In genomic region chr5:149581931-149582768, GRCh38 we compare ENCODE assay signal across 8 cellular contexts. TPM values are rescaled to one million over a fixed set of nuclear protein-coding genes. Genes with fewer than 3 reads are reported as not detected.
A peak's percentile ranks its signal among the peaks of the same experiment; 100 is the strongest.
DNase-seq lines count a peak whose midpoint lies in the region; ATAC-seq and TF ChIP-seq lines count a peak whose summit lies in the region.

No MANE protein-coding gene starts in this region.

- TF ChIP-seq EP300 in upper lobe of left lung (IDR thresholded peaks at IDR 0.05): no peak

- H3K4me1 Mint-ChIP-seq in CD4-positive, CD25-positive, alpha-beta regulatory T cell: peaks cover 5 to 7% (median 7%) of the 10 kb centered on the region in 4 donors

- peaks cover 18% of the 10 kb centered on the region for H3K27me3 Mint-ChIP-seq in CD4-positive, CD25-positive, alpha-beta regulatory T cell

- no peak overlapping the region for H2BK15ac ChIP-seq in mesendoderm (replicated peaks; ENCODE audit: low read depth)

- H4K8ac ChIP-seq in mesendoderm (ENCODE audit: low read depth, low read length): no peak overlapping the region

- H3K36me3 Mint-ChIP-seq in CD4-positive, CD25-positive, alpha-beta regulatory T cell: no peaks in the 10 kb centered on the region

- H3K9ac ChIP-seq in mesendoderm (ENCODE audit: low read length): no peak overlapping the region

- WGBS in mesendoderm (ENCODE audit: extremely low coverage, insufficient coverage, low lambda C conversion rate): no CpG with 5 or more reads among the region's 9 CpGs
- WGBS in upper lobe of left lung, 2 donors: 40 to 42% methylated on average over 9 of the region's 9 CpGs

- no peak overlapping the region for H2BK120ac ChIP-seq in mesendoderm (ENCODE audit: low read depth, low read length)

- H3K4me2 ChIP-seq in mesendoderm (ENCODE audit: low read length): no peak overlapping the region

- H3K56ac ChIP-seq in mesendoderm (ENCODE audit: low read length): no peak overlapping the region

- H3K36me3 ChIP-seq in CD4-positive, CD25-positive, alpha-beta regulatory T cell (ENCODE audit: control insufficient read depth, insufficient read depth, low read length): no peaks in the 10 kb centered on the region
- H3K36me3 ChIP-seq in mesendoderm (ENCODE audit: control insufficient read depth, insufficient read depth, low read length): no peaks in the 10 kb centered on the region
- no peaks in the 10 kb centered on the region for H3K36me3 ChIP-seq in upper lobe of left lung

- H2BK5ac ChIP-seq in mesendoderm (ENCODE audit: low read length): no peak overlapping the region

- no peaks in the 10 kb centered on the region for H3K79me2 ChIP-seq in mesendoderm (ENCODE audit: control insufficient read depth, insufficient read depth, low read length)

- H4K5ac ChIP-seq in mesendoderm (ENCODE audit: low read length): no peak overlapping the region

- no peak overlapping the region for H3K4ac ChIP-seq in mesendoderm (ENCODE audit: low read depth, low read length)

- TF ChIP-seq POLR2A in upper lobe of left lung (IDR thresholded peaks at IDR 0.05): no peak
- no peak for TF ChIP-seq POLR2A in GM18505 (IDR thresholded peaks at IDR 0.05; ENCODE audit: borderline replicate concordance, extremely low read depth, insufficient read depth, insufficient read length)

- H3K4me1 ChIP-seq in CD4-positive, CD25-positive, alpha-beta regulatory T cell (ENCODE audit: control insufficient read depth, insufficient read depth, low read length, poor library complexity, severe bottlenecking): peaks cover 12% of the 10 kb centered on the region
- H3K4me1 ChIP-seq in mesendoderm (ENCODE audit: control insufficient read depth, low read depth, low read length): peaks cover 2% of the 10 kb centered on the region
- H3K4me1 ChIP-seq in upper lobe of left lung: peaks cover 22 to 38% (median 33%) of the 10 kb centered on the region in 4 donors

- H3K23ac ChIP-seq in mesendoderm (ENCODE audit: low read length): no peak overlapping the region

- ATAC-seq in CD4-positive, CD25-positive, alpha-beta regulatory T cell (ENCODE audit: low read depth in 2 of 2): no peak
- ATAC-seq in upper lobe of left lung (ENCODE audit: low FRiP score in 2 of 2): peak; percentile 34 to 44
- no peak for ATAC-seq in GM18505 (IDR thresholded peaks at IDR 0.05; ENCODE audit: unreplicated experiment)
- ATAC-seq in HG03039 (IDR thresholded peaks at IDR 0.05; ENCODE audit: unreplicated experiment): no peak

- no peak overlapping the region for H2AK5ac ChIP-seq in mesendoderm (ENCODE audit: low read length)

- peak overlapping the region in 3 of 4 donors; percentile 78 to 85 (median 84) for H3K4me3 Mint-ChIP-seq in CD4-positive, CD25-positive, alpha-beta regulatory T cell

- no peak for DNase-seq in CD4-positive, CD25-positive, alpha-beta regulatory T cell
- DNase-seq in NCI-H2029 (lab: John Stamatoyannopoulos, UW) (peak; percentile 66), ecto neural progenitor cell (ENCODE audit: low spot score) (peak; percentile 63), mesendoderm (peak; percentile 30), upper lobe of left lung (no peak), NCI-H1694 (lab: John Stamatoyannopoulos, UW) (no peak)

- no peak overlapping the region for H3K18ac ChIP-seq in mesendoderm (ENCODE audit: low read length)

- no peaks in the 10 kb centered on the region for H3K9me3 ChIP-seq in CD4-positive, CD25-positive, alpha-beta regulatory T cell (ENCODE audit: control insufficient read depth in 2 of 2, low read length in 2 of 2)
- no peaks in the 10 kb centered on the region for H3K9me3 ChIP-seq in upper lobe of left lung

- H3K27ac ChIP-seq in CD4-positive, CD25-positive, alpha-beta regulatory T cell (ENCODE audit: insufficient read depth, low read length, poor library complexity, severe bottlenecking): no peak overlapping the region
- H3K27ac ChIP-seq in mesendoderm (ENCODE audit: low read depth, low read length): no peak overlapping the region
- H3K27ac ChIP-seq in upper lobe of left lung: peak overlapping the region; percentile 75 to 90 (median 76)

- H3K27ac Mint-ChIP-seq in CD4-positive, CD25-positive, alpha-beta regulatory T cell: peak overlapping the region in 1 of 3 donors; percentile 65

- no peaks in the 10 kb centered on the region for H3K79me1 ChIP-seq in mesendoderm (ENCODE audit: low read length)

- no peaks in the 10 kb centered on the region for H3K27me3 ChIP-seq in CD4-positive, CD25-positive, alpha-beta regulatory T cell (ENCODE audit: control insufficient read depth, insufficient read depth, low read length)
- H3K27me3 ChIP-seq in mesendoderm (ENCODE audit: insufficient read depth, low read length, poor library complexity) (peaks cover 2% of the 10 kb centered on the region), upper lobe of left lung (no peaks in the 10 kb centered on the region)

- no peak for TF ChIP-seq CTCF in upper lobe of left lung (IDR thresholded peaks at IDR 0.05)

- H3K4me3 ChIP-seq in CD4-positive, CD25-positive, alpha-beta regulatory T cell (ENCODE audit: low read depth, low read length): peak overlapping the region; percentile 61
- H3K4me3 ChIP-seq in mesendoderm (ENCODE audit: low read length) (no peak overlapping the region), upper lobe of left lung (peak overlapping the region in 3 of 4 donors; percentile 60 to 71 (median 62))

- H3K9me3 Mint-ChIP-seq in CD4-positive, CD25-positive, alpha-beta regulatory T cell: no peaks in the 10 kb centered on the region

RNA-seq across cellular contexts. Expression of gene ARHGEF37, which starts 0.9 kb away (rescaled TPM):
- total RNA-seq in CD4-positive, CD25-positive, alpha-beta regulatory T cell: 1.8 TPM
- polyA plus RNA-seq in CD4-positive, CD25-positive, alpha-beta regulatory T cell: under 1 TPM in 3 of 4 donors, not detected in 1; 0.20 to 0.55 (median 0.45) TPM
- 0.13 TPM for polyA plus RNA-seq in mesendoderm (2013, experiment 1 of 2)
- polyA plus RNA-seq in mesendoderm (2013, experiment 2 of 2): 0.07 TPM
- total RNA-seq in upper lobe of left lung: 10 to 100 TPM in 3 of 6 donors, 1 to 10 TPM in 3; 4.3 to 13.6 (median 10.0) TPM

RNA-seq across cellular contexts. Expression of gene CSNK1A1, which starts 30.9 kb away (rescaled TPM):
- total RNA-seq in CD4-positive, CD25-positive, alpha-beta regulatory T cell: 234 TPM
- 100 to 1,000 TPM; 134 to 152 (median 147) TPM for polyA plus RNA-seq in CD4-positive, CD25-positive, alpha-beta regulatory T cell
- polyA plus RNA-seq in mesendoderm (2013, experiment 1 of 2): 145 TPM
- polyA plus RNA-seq in mesendoderm (2013, experiment 2 of 2): 145 TPM
- total RNA-seq in upper lobe of left lung: 100 to 1,000 TPM; 153 to 215 (median 202) TPM

Comparison
In these comparisons a context has a peak if more than half of its experiments do, and no peak if none do; other contexts are left out.
1. ATAC-seq: peak in upper lobe of left lung (2 of 2); none in CD4-positive, CD25-positive, alpha-beta regulatory T cell (0 of 2), GM18505 (single experiment) and HG03039 (single experiment).
2. DNase-seq: peak in NCI-H2029 (single experiment), ecto neural progenitor cell (single experiment) and mesendoderm (single experiment); none in CD4-positive, CD25-positive, alpha-beta regulatory T cell (0 of 3), upper lobe of left lung (0 of 2) and NCI-H1694 (single experiment).
3. H3K27ac ChIP-seq: peak in upper lobe of left lung (4 of 4); none in CD4-positive, CD25-positive, alpha-beta regulatory T cell (single experiment) and mesendoderm (single experiment).